ENCODE assay signal across 2 cellular contexts in genomic region chr3:71006810-71007785, GRCh38.
TF ChIP-seq lines count a peak whose summit lies in the region.

No MANE protein-coding gene starts in this region.

TF ChIP-seq in HCT116, 20 proteins besides CTCF, POLR2A, EP300 and RAD21:
- TF ChIP-seq, protein P1, sequence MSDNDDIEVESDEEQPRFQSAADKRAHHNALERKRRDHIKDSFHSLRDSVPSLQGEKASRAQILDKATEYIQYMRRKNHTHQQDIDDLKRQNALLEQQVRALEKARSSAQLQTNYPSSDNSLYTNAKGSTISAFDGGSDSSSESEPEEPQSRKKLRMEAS (IDR thresholded peaks at IDR 0.05) = no peak
- TF ChIP-seq SRF (IDR thresholded peaks at IDR 0.05; ENCODE audit: low read depth) (no peak), EZH2 (IDR thresholded peaks at IDR 0.05) (no peak), SP1 (IDR thresholded peaks at IDR 0.05; ENCODE audit: low read depth) (no peak), CEBPB (IDR thresholded peaks at IDR 0.05; ENCODE audit: low read depth) (no peak), CBX3 (IDR thresholded peaks at IDR 0.05; ENCODE audit: low read depth) (no peak), ZBTB33 (IDR thresholded peaks at IDR 0.05; ENCODE audit: extremely low read depth, insufficient replicate concordance, low read length) (no peak), ZNF274 (IDR thresholded peaks at IDR 0.05; ENCODE audit: low read depth, low read length) (no peak), ZFX (IDR thresholded peaks at IDR 0.05) (no peak), YY1 (IDR thresholded peaks at IDR 0.05; ENCODE audit: extremely low read depth, insufficient replicate concordance, low read depth, low read length) (no peak), ELF1 (IDR thresholded peaks at IDR 0.05; ENCODE audit: borderline replicate concordance, low read depth) (no peak), POLR2AphosphoS5 (IDR thresholded peaks at IDR 0.05; ENCODE audit: low read depth, low read length) (no peak), TCF7L2 (IDR thresholded peaks at IDR 0.05; ENCODE audit: borderline replicate concordance, extremely low read depth, insufficient read depth, insufficient read length) (no peak), SIN3A (IDR thresholded peaks at IDR 0.05; ENCODE audit: low read depth) (no peak), FOSL1 (IDR thresholded peaks at IDR 0.05; ENCODE audit: low read depth) (no peak), EGR1 (IDR thresholded peaks at IDR 0.05; ENCODE audit: low read depth) (no peak)
- TF ChIP-seq, protein P2, sequence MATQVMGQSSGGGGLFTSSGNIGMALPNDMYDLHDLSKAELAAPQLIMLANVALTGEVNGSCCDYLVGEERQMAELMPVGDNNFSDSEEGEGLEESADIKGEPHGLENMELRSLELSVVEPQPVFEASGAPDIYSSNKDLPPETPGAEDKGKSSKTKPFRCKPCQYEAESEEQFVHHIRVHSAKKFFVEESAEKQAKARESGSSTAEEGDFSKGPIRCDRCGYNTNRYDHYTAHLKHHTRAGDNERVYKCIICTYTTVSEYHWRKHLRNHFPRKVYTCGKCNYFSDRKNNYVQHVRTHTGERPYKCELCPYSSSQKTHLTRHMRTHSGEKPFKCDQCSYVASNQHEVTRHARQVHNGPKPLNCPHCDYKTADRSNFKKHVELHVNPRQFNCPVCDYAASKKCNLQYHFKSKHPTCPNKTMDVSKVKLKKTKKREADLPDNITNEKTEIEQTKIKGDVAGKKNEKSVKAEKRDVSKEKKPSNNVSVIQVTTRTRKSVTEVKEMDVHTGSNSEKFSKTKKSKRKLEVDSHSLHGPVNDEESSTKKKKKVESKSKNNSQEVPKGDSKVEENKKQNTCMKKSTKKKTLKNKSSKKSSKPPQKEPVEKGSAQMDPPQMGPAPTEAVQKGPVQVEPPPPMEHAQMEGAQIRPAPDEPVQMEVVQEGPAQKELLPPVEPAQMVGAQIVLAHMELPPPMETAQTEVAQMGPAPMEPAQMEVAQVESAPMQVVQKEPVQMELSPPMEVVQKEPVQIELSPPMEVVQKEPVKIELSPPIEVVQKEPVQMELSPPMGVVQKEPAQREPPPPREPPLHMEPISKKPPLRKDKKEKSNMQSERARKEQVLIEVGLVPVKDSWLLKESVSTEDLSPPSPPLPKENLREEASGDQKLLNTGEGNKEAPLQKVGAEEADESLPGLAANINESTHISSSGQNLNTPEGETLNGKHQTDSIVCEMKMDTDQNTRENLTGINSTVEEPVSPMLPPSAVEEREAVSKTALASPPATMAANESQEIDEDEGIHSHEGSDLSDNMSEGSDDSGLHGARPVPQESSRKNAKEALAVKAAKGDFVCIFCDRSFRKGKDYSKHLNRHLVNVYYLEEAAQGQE (IDR thresholded peaks at IDR 0.05; ENCODE audit: low read depth) = no peak
- TF ChIP-seq, protein P3, sequence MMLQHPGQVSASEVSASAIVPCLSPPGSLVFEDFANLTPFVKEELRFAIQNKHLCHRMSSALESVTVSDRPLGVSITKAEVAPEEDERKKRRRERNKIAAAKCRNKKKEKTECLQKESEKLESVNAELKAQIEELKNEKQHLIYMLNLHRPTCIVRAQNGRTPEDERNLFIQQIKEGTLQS (IDR thresholded peaks at IDR 0.05) = no peak

TF ChIP-seq in endothelial cell of umbilical vein, 7 proteins besides CTCF, POLR2A, EP300 and RAD21:
- TF ChIP-seq EZH2 (IDR thresholded peaks at IDR 0.05; ENCODE audit: borderline replicate concordance, low read depth, low read length, severe bottlenecking) = no peak
